24 cellular contexts compared by ENCODE assay signal in genomic region chr12:92129609-92130008, GRCh38. TPM values are rescaled to one million over a fixed set of nuclear protein-coding genes. Genes with fewer than 3 reads are reported as not detected.
DNase-seq lines count a peak whose midpoint lies in the region; ATAC-seq and TF ChIP-seq lines count a peak whose summit lies in the region.
"Had no signal": no experiment of that assay in that cellular context is flagged by ENCODE, and none has a peak within 500 bp of the region (broad histone marks: within the 10 kb centered on the region; RNA-seq: fewer than 3 reads in every experiment).

No MANE protein-coding gene starts in this region.

- peak overlapping the region; percentile 9 for H3K27ac Mint-ChIP-seq in activated CD4-positive, alpha-beta T cell treated with anti-CD3 and anti-CD28 coated beads, Interleukin-2, amount 10 ng/mL, durations not matched to agents 7 days and 5 days
- peak overlapping the region in 6 of 7 donors; percentile 4 to 79 (median 50) for H3K27ac Mint-ChIP-seq in CD14-positive monocyte
- peak overlapping the region; percentile 85 to 99 for H3K27ac Mint-ChIP-seq in T-cell
- H3K27ac Mint-ChIP-seq in effector memory CD8-positive, alpha-beta T cell = peak overlapping the region in 1 of 2 donors; percentile 80

- CTCF ChIA-PET in activated CD4-positive, alpha-beta T cell treated with anti-CD3 and anti-CD28 coated beads, Interleukin-2, amount 10 ng/mL, durations not matched to agents 7 days and 5 days (lab: Charles Lee) = interaction anchor here (1.0 kb wide), 1 partner anchor 26 kb away, joined by 4 read pairs; no protein-coding TSS in a partner anchor
- CTCF ChIA-PET in T-cell (lab: Charles Lee) = interaction anchor here in 1 of 2 donors (0.6 kb wide), 1 partner anchor 22 kb away, joined by 4 read pairs; no protein-coding TSS in a partner anchor

- H3K4me1 Mint-ChIP-seq in activated CD4-positive, alpha-beta T cell treated with anti-CD3 and anti-CD28 coated beads, Interleukin-2, amount 10 ng/mL, durations not matched to agents 7 days and 5 days = peaks cover 77% of the 10 kb centered on the region
- H3K4me1 Mint-ChIP-seq in CD14-positive monocyte (peaks cover 86% of the 10 kb centered on the region), T-cell (peaks cover 90 to 92% (median 92%) of the 10 kb centered on the region in 3 donors)
- H3K4me1 Mint-ChIP-seq in effector memory CD8-positive, alpha-beta T cell (ENCODE audit: low read depth in 2 of 2) = peaks cover 50 to 73% of the 10 kb centered on the region in 2 donors

- no peak overlapping the region for H3K4me3 Mint-ChIP-seq in activated CD4-positive, alpha-beta T cell treated with anti-CD3 and anti-CD28 coated beads, Interleukin-2, amount 10 ng/mL, durations not matched to agents 7 days and 5 days
- H3K4me3 Mint-ChIP-seq in CD14-positive monocyte (no peak overlapping the region), T-cell (peak overlapping the region in 2 of 3 donors; percentile 6 to 100)
- H3K4me3 Mint-ChIP-seq in effector memory CD8-positive, alpha-beta T cell = peak overlapping the region; percentile 23 to 24

- peaks cover 50% of the 10 kb centered on the region for H3K36me3 Mint-ChIP-seq in activated CD4-positive, alpha-beta T cell treated with anti-CD3 and anti-CD28 coated beads, Interleukin-2, amount 10 ng/mL, durations not matched to agents 7 days and 5 days (ENCODE audit: low read depth)
- H3K36me3 Mint-ChIP-seq in CD14-positive monocyte (peaks cover 52 to 67% of the 10 kb centered on the region in 2 donors), T-cell (peaks cover 59% of the 10 kb centered on the region)
- H3K36me3 Mint-ChIP-seq in effector memory CD8-positive, alpha-beta T cell (ENCODE audit: insufficient read depth) = peaks cover 88% of the 10 kb centered on the region

- H3K27me3 Mint-ChIP-seq in activated CD4-positive, alpha-beta T cell treated with anti-CD3 and anti-CD28 coated beads, Interleukin-2, amount 10 ng/mL, durations not matched to agents 7 days and 5 days = no peaks in the 10 kb centered on the region
- peaks cover 0 to 3% (median 0%) of the 10 kb centered on the region in 3 donors for H3K27me3 Mint-ChIP-seq in CD14-positive monocyte (ENCODE audit: low read depth in 3 of 3)
- H3K27me3 Mint-ChIP-seq in T-cell = no peaks in the 10 kb centered on the region
- H3K27me3 Mint-ChIP-seq in effector memory CD8-positive, alpha-beta T cell = no peaks in the 10 kb centered on the region

- DNase-seq in activated CD4-positive, alpha-beta T cell treated with anti-CD3 and anti-CD28 coated beads, Interleukin-2, amount 10 ng/mL, durations not matched to agents 7 days and 5 days = no peak
- no peak for DNase-seq in activated CD4-positive, alpha-beta T cell treated with anti-CD3 and anti-CD28 coated beads for 1 hour
- DNase-seq in CD14-positive monocyte (ENCODE audit: low spot score) (no peak), T-cell (no peak), SHP77 (lab: John Stamatoyannopoulos, UW) (no peak), activated gamma-delta T cell treated with Interleukin-2 at 50 U/mL for 16 hours (no peak)
- no peak for DNase-seq in effector memory CD8-positive, alpha-beta T cell
- DNase-seq: activated CD4-positive, alpha-beta T cell treated with anti-CD3 and anti-CD28 coated beads for 4 hours; body of pancreas; effector memory CD4-positive, alpha-beta T cell; foreskin keratinocyte; heart right ventricle; Kasumi-1; MV-4-11; NCI-H146; NCI-H2171; NCI-H526; Peyer's patch; psoas muscle; SJCRH30; stimulated activated CD4-positive, alpha-beta T cell treated with anti-CD3 and anti-CD28 coated beads, Interleukin-1b, Interleukin-23, amount 100 ng/mL, for 48 hours; testis had no signal

- no peak for TF ChIP-seq CTCF in CD14-positive monocyte (IDR thresholded peaks at IDR 0.05)

- POLR2A ChIA-PET in activated CD4-positive, alpha-beta T cell treated with anti-CD3 and anti-CD28 coated beads, Interleukin-2, amount 10 ng/mL, durations not matched to agents 7 days and 5 days (lab: Charles Lee) = interaction anchor here (6.4 kb wide), 1 partner anchor 15 kb away, joined by 38 read pairs; the partner anchor contains the start of gene BTG1
- POLR2A ChIA-PET in T-cell (lab: Charles Lee) = interaction anchor here (0.6 to 9.5 kb wide), 6 partner anchors 12 to 456 kb away, joined by 3 to 170 read pairs (median 4); partner anchors contain the start of gene BTG1 (in 2 of the 2)

- ATAC-seq in T-cell (replicated peaks in 1 of 4) (peak in 1 of 4 experiments; percentile 15), GM18511 (IDR thresholded peaks at IDR 0.05; ENCODE audit: unreplicated experiment) (no peak)
- ATAC-seq in effector memory CD8-positive, alpha-beta T cell (replicated peaks) = no peak
- ATAC-seq: body of pancreas, esophagus mucosa, foreskin keratinocyte, heart right ventricle, psoas muscle had no signal

- peaks cover 5% of the 10 kb centered on the region for H3K9me3 Mint-ChIP-seq in activated CD4-positive, alpha-beta T cell treated with anti-CD3 and anti-CD28 coated beads, Interleukin-2, amount 10 ng/mL, durations not matched to agents 7 days and 5 days
- H3K9me3 Mint-ChIP-seq in CD14-positive monocyte = peaks cover 0 to 8% (median 2%) of the 10 kb centered on the region in 7 donors
- H3K9me3 Mint-ChIP-seq in T-cell = no peaks in the 10 kb centered on the region
- H3K9me3 Mint-ChIP-seq in effector memory CD8-positive, alpha-beta T cell = no peaks in the 10 kb centered on the region

- intact Hi-C loops in CD14-positive monocyte (cut with micrococcal nuclease) = loop anchor here in 1 of 2 donors (10.0 kb wide), 2 partner anchors 55 to 255 kb away; no protein-coding TSS in a partner anchor

RNA-seq across cellular contexts. Expression of gene BTG1, which starts 16.0 kb away (rescaled TPM):
- total RNA-seq in activated CD4-positive, alpha-beta T cell treated with anti-CD3 and anti-CD28 coated beads, Interleukin-2, amount 10 ng/mL, durations not matched to agents 7 days and 5 days = 100 to 1,000 TPM; 102 to 133 TPM
- 100 to 1,000 TPM; 189 to 192 TPM for polyA plus RNA-seq in CD14-positive monocyte
- 1,000 to 10,000 TPM in 2 of 5 donors, 100 to 1,000 TPM in 3; 484 to 1,238 (median 551) TPM for total RNA-seq in T-cell

Comparison
In these comparisons a context has a peak if more than half of its experiments do, and no peak if none do; other contexts are left out.
1. H3K4me3 Mint-ChIP-seq: peak in T-cell (2 of 3) and effector memory CD8-positive, alpha-beta T cell (2 of 2); none in activated CD4-positive, alpha-beta T cell treated with anti-CD3 and anti-CD28 coated beads, Interleukin-2, amount 10 ng/mL, durations not matched to agents 7 days and 5 days (single experiment) and CD14-positive monocyte (0 of 2).